In the genomic region with DNA sequence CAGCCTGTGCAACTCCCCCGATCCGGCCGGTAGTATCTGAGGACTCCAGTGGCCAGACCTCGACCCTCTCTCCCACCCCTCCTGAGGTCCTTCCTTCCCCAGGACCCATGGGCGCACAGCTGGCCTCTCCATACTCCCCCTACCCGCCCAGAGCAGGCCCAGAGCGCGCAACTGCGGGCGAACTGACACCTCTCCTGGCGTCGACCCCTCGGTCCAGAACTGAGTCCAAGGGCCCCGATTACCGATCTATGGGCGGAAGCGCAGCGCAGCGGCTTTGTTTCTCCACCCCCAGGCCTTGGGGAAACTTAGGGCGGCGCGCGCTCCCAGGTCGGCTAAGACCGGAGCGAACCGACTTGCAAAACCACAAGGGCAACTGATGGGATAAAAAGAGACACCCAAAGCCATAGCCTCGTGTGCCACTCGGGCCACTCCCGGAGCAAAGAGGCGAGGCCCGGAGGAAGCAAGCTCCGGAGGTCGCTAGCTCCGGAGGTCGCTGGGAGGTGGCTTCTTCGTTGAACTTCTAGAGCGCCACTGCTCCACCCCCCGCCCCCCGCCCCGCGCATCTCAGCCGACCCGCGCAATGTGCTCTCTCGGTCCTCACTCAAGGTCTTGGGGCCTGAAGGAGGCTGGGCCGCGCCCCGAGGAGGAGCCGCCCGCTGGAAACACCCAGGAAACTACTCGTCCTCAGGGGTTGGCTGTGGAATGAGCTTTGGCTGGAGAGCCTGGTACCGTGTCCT, we compare ENCODE assay signal across 1 cellular context.
TF ChIP-seq lines count a peak whose summit lies in the region.

No MANE protein-coding gene starts in this region.

TF ChIP-seq in K562, 482 proteins besides CTCF, POLR2A, EP300 and RAD21 (continued from another document and continues in another):
- TF ChIP-seq PHB2 (IDR thresholded peaks at IDR 0.05; ENCODE audit: low read depth) (no peak), ZNF23 (CRISPR knock-in tag; IDR thresholded peaks at IDR 0.05) (no peak), ZNF224 (CRISPR knock-in tag; IDR thresholded peaks at IDR 0.05) (no peak), ESRRA (IDR thresholded peaks at IDR 0.05; ENCODE audit: borderline replicate concordance, low read depth) (peak; percentile 23; the same call in 1 of the 2 replicates), FOXM1 (IDR thresholded peaks at IDR 0.05; ENCODE audit: low read depth) (no peak), FOXM1 (CRISPR knock-in tag; IDR thresholded peaks at IDR 0.05; ENCODE audit: low read depth) (no peak), ZNF274 (IDR thresholded peaks at IDR 0.05; ENCODE audit: borderline replicate concordance, low read depth, low read length) (no peak), NUFIP1 (IDR thresholded peaks at IDR 0.05; ENCODE audit: partially characterized antibody) (no peak), ZNF175 (CRISPR knock-in tag; IDR thresholded peaks at IDR 0.05; ENCODE audit: low read depth) (no peak), SUPT5H (IDR thresholded peaks at IDR 0.05) (no peak), RBBP5 (IDR thresholded peaks at IDR 0.05; ENCODE audit: borderline replicate concordance, insufficient read depth, low read length, poor library complexity, severe bottlenecking) (peak; percentile 37), ZNF197 (CRISPR knock-in tag; IDR thresholded peaks at IDR 0.05; ENCODE audit: low read depth) (no peak), NELFE (IDR thresholded peaks at IDR 0.05; ENCODE audit: insufficient read depth, insufficient read length) (no peak), HOXB6 (CRISPR knock-in tag; IDR thresholded peaks at IDR 0.05; ENCODE audit: borderline replicate concordance) (no peak), KLF13 (tag; IDR thresholded peaks at IDR 0.05; ENCODE audit: borderline replicate concordance, low read depth) (no peak), CXXC5 (CRISPR knock-in tag; IDR thresholded peaks at IDR 0.05) (peak; percentile 45), SIN3B (IDR thresholded peaks at IDR 0.05; ENCODE audit: low read depth) (no peak), GTF2A2 (tag; IDR thresholded peaks at IDR 0.05) (no peak), ZNF146 (CRISPR knock-in tag; IDR thresholded peaks at IDR 0.05; ENCODE audit: unreplicated experiment) (no peak), NFIX (CRISPR knock-in tag; IDR thresholded peaks at IDR 0.05; ENCODE audit: low read depth) (no peak), CBFB (CRISPR knock-in tag; IDR thresholded peaks at IDR 0.05) (no peak), MEIS2 (IDR thresholded peaks at IDR 0.05; ENCODE audit: partially characterized antibody) (no peak), ZNF583 (CRISPR knock-in tag; IDR thresholded peaks at IDR 0.05) (no peak), GABPB1 (CRISPR knock-in tag; IDR thresholded peaks at IDR 0.05) (peak; percentile 59; the same call in 1 of the 2 replicates), ZC3H4 (CRISPR knock-in tag; IDR thresholded peaks at IDR 0.05; ENCODE audit: borderline replicate concordance) (no peak), ATF1 (CRISPR knock-in tag; IDR thresholded peaks at IDR 0.05) (no peak), ATF1 (tag; IDR thresholded peaks at IDR 0.05) (no peak; the same call in 1 of the 2 replicates), FOS (IDR thresholded peaks at IDR 0.05; ENCODE audit: extremely low read depth, insufficient read length) (no peak), RFX5 (IDR thresholded peaks at IDR 0.05; ENCODE audit: low read depth, low read length) (no peak), IFI16 (CRISPR knock-in tag; IDR thresholded peaks at IDR 0.05) (no peak), C11orf30 (IDR thresholded peaks at IDR 0.05; ENCODE audit: low read depth) (no peak), TBL1XR1 (IDR thresholded peaks at IDR 0.05; ENCODE audit: low read length in 2 of 2) (no peak)
- TF ChIP-seq, protein P1, sequence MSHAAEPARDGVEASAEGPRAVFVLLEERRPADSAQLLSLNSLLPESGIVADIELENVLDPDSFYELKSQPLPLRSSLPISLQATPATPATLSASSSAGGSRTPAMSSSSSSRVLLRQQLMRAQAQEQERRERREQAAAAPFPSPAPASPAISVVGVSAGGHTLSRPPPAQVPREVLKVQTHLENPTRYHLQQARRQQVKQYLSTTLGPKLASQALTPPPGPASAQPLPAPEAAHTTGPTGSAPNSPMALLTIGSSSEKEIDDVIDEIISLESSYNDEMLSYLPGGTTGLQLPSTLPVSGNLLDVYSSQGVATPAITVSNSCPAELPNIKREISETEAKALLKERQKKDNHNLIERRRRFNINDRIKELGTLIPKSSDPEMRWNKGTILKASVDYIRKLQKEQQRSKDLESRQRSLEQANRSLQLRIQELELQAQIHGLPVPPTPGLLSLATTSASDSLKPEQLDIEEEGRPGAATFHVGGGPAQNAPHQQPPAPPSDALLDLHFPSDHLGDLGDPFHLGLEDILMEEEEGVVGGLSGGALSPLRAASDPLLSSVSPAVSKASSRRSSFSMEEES (CRISPR knock-in tag; IDR thresholded peaks at IDR 0.05) = no peak
- TF ChIP-seq, protein P2, sequence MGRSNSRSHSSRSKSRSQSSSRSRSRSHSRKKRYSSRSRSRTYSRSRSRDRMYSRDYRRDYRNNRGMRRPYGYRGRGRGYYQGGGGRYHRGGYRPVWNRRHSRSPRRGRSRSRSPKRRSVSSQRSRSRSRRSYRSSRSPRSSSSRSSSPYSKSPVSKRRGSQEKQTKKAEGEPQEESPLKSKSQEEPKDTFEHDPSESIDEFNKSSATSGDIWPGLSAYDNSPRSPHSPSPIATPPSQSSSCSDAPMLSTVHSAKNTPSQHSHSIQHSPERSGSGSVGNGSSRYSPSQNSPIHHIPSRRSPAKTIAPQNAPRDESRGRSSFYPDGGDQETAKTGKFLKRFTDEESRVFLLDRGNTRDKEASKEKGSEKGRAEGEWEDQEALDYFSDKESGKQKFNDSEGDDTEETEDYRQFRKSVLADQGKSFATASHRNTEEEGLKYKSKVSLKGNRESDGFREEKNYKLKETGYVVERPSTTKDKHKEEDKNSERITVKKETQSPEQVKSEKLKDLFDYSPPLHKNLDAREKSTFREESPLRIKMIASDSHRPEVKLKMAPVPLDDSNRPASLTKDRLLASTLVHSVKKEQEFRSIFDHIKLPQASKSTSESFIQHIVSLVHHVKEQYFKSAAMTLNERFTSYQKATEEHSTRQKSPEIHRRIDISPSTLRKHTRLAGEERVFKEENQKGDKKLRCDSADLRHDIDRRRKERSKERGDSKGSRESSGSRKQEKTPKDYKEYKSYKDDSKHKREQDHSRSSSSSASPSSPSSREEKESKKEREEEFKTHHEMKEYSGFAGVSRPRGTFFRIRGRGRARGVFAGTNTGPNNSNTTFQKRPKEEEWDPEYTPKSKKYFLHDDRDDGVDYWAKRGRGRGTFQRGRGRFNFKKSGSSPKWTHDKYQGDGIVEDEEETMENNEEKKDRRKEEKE (IDR thresholded peaks at IDR 0.05; ENCODE audit: borderline replicate concordance in 1 of 2, control insufficient read depth in 1 of 2, low read depth in 2 of 2, low read length in 1 of 2) = no peak
- TF ChIP-seq, protein P3, sequence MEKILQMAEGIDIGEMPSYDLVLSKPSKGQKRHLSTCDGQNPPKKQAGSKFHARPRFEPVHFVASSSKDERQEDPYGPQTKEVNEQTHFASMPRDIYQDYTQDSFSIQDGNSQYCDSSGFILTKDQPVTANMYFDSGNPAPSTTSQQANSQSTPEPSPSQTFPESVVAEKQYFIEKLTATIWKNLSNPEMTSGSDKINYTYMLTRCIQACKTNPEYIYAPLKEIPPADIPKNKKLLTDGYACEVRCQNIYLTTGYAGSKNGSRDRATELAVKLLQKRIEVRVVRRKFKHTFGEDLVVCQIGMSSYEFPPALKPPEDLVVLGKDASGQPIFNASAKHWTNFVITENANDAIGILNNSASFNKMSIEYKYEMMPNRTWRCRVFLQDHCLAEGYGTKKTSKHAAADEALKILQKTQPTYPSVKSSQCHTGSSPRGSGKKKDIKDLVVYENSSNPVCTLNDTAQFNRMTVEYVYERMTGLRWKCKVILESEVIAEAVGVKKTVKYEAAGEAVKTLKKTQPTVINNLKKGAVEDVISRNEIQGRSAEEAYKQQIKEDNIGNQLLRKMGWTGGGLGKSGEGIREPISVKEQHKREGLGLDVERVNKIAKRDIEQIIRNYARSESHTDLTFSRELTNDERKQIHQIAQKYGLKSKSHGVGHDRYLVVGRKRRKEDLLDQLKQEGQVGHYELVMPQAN (IDR thresholded peaks at IDR 0.05; ENCODE audit: borderline replicate concordance) = no peak
- TF ChIP-seq, protein P4, sequence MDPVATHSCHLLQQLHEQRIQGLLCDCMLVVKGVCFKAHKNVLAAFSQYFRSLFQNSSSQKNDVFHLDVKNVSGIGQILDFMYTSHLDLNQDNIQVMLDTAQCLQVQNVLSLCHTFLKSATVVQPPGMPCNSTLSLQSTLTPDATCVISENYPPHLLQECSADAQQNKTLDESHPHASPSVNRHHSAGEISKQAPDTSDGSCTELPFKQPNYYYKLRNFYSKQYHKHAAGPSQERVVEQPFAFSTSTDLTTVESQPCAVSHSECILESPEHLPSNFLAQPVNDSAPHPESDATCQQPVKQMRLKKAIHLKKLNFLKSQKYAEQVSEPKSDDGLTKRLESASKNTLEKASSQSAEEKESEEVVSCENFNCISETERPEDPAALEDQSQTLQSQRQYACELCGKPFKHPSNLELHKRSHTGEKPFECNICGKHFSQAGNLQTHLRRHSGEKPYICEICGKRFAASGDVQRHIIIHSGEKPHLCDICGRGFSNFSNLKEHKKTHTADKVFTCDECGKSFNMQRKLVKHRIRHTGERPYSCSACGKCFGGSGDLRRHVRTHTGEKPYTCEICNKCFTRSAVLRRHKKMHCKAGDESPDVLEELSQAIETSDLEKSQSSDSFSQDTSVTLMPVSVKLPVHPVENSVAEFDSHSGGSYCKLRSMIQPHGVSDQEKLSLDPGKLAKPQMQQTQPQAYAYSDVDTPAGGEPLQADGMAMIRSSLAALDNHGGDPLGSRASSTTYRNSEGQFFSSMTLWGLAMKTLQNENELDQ (CRISPR knock-in tag; IDR thresholded peaks at IDR 0.05; ENCODE audit: borderline replicate concordance) = no peak
- TF ChIP-seq, protein P5, sequence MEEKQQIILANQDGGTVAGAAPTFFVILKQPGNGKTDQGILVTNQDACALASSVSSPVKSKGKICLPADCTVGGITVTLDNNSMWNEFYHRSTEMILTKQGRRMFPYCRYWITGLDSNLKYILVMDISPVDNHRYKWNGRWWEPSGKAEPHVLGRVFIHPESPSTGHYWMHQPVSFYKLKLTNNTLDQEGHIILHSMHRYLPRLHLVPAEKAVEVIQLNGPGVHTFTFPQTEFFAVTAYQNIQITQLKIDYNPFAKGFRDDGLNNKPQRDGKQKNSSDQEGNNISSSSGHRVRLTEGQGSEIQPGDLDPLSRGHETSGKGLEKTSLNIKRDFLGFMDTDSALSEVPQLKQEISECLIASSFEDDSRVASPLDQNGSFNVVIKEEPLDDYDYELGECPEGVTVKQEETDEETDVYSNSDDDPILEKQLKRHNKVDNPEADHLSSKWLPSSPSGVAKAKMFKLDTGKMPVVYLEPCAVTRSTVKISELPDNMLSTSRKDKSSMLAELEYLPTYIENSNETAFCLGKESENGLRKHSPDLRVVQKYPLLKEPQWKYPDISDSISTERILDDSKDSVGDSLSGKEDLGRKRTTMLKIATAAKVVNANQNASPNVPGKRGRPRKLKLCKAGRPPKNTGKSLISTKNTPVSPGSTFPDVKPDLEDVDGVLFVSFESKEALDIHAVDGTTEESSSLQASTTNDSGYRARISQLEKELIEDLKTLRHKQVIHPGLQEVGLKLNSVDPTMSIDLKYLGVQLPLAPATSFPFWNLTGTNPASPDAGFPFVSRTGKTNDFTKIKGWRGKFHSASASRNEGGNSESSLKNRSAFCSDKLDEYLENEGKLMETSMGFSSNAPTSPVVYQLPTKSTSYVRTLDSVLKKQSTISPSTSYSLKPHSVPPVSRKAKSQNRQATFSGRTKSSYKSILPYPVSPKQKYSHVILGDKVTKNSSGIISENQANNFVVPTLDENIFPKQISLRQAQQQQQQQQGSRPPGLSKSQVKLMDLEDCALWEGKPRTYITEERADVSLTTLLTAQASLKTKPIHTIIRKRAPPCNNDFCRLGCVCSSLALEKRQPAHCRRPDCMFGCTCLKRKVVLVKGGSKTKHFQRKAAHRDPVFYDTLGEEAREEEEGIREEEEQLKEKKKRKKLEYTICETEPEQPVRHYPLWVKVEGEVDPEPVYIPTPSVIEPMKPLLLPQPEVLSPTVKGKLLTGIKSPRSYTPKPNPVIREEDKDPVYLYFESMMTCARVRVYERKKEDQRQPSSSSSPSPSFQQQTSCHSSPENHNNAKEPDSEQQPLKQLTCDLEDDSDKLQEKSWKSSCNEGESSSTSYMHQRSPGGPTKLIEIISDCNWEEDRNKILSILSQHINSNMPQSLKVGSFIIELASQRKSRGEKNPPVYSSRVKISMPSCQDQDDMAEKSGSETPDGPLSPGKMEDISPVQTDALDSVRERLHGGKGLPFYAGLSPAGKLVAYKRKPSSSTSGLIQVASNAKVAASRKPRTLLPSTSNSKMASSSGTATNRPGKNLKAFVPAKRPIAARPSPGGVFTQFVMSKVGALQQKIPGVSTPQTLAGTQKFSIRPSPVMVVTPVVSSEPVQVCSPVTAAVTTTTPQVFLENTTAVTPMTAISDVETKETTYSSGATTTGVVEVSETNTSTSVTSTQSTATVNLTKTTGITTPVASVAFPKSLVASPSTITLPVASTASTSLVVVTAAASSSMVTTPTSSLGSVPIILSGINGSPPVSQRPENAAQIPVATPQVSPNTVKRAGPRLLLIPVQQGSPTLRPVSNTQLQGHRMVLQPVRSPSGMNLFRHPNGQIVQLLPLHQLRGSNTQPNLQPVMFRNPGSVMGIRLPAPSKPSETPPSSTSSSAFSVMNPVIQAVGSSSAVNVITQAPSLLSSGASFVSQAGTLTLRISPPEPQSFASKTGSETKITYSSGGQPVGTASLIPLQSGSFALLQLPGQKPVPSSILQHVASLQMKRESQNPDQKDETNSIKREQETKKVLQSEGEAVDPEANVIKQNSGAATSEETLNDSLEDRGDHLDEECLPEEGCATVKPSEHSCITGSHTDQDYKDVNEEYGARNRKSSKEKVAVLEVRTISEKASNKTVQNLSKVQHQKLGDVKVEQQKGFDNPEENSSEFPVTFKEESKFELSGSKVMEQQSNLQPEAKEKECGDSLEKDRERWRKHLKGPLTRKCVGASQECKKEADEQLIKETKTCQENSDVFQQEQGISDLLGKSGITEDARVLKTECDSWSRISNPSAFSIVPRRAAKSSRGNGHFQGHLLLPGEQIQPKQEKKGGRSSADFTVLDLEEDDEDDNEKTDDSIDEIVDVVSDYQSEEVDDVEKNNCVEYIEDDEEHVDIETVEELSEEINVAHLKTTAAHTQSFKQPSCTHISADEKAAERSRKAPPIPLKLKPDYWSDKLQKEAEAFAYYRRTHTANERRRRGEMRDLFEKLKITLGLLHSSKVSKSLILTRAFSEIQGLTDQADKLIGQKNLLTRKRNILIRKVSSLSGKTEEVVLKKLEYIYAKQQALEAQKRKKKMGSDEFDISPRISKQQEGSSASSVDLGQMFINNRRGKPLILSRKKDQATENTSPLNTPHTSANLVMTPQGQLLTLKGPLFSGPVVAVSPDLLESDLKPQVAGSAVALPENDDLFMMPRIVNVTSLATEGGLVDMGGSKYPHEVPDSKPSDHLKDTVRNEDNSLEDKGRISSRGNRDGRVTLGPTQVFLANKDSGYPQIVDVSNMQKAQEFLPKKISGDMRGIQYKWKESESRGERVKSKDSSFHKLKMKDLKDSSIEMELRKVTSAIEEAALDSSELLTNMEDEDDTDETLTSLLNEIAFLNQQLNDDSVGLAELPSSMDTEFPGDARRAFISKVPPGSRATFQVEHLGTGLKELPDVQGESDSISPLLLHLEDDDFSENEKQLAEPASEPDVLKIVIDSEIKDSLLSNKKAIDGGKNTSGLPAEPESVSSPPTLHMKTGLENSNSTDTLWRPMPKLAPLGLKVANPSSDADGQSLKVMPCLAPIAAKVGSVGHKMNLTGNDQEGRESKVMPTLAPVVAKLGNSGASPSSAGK (IDR thresholded peaks at IDR 0.05) = peak; percentile 80
- TF ChIP-seq, protein P6, sequence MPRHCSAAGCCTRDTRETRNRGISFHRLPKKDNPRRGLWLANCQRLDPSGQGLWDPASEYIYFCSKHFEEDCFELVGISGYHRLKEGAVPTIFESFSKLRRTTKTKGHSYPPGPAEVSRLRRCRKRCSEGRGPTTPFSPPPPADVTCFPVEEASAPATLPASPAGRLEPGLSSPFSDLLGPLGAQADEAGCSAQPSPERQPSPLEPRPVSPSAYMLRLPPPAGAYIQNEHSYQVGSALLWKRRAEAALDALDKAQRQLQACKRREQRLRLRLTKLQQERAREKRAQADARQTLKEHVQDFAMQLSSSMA (CRISPR knock-in tag; IDR thresholded peaks at IDR 0.05) = no peak
